ENCODE assay signal across 9 cellular contexts in genomic region chr6:75206338-75207210, GRCh38.
DNase-seq lines count a peak whose midpoint lies in the region; ATAC-seq lines count a peak whose summit lies in the region.
"Had no signal": no experiment of that assay in that cellular context is flagged by ENCODE, and none has a peak within 500 bp of the region (broad histone marks: within the 10 kb centered on the region; RNA-seq: fewer than 3 reads in every experiment).

No MANE protein-coding gene starts in this region.

- H3K9me3 ChIP-seq in iPS-15b (ENCODE audit: control insufficient read depth, insufficient read depth, low read length), result no peaks in the 10 kb centered on the region
- H3K9me3 ChIP-seq: BE2C had no signal

- H3K36me3 ChIP-seq in iPS-15b (ENCODE audit: control insufficient read depth, insufficient read depth, low read length), result no peaks in the 10 kb centered on the region
- H3K36me3 ChIP-seq: BE2C had no signal

- no peaks in the 10 kb centered on the region for H3K36me3 Mint-ChIP-seq in activated naive CD8-positive, alpha-beta T cell treated with anti-CD3 and anti-CD28 coated beads, Interleukin-2, amount 50 U/mL, for 24 hours (ENCODE audit: low read depth)
- H3K36me3 Mint-ChIP-seq in stimulated activated effector memory CD8-positive, alpha-beta T cell treated with anti-CD3 and anti-CD28 coated beads, Interleukin-12 subunit alpha, Interleukin-12 subunit beta, amount 100 ng/mL, for 72 hours, result no peaks in the 10 kb centered on the region

- ATAC-seq in activated naive CD8-positive, alpha-beta T cell treated with anti-CD3 and anti-CD28 coated beads, Interleukin-2, amount 50 U/mL, for 24 hours, result no peak
- ATAC-seq in stimulated activated effector memory CD8-positive, alpha-beta T cell treated with anti-CD3 and anti-CD28 coated beads, Interleukin-12 subunit alpha, Interleukin-12 subunit beta, amount 100 ng/mL, for 72 hours, result no peak
- no peak for ATAC-seq in HG02870 (IDR thresholded peaks at IDR 0.05; ENCODE audit: unreplicated experiment)

- peaks cover 14% of the 10 kb centered on the region for H3K4me1 ChIP-seq in iPS-15b (ENCODE audit: control insufficient read depth, insufficient read depth, low read length)
- H3K4me1 ChIP-seq: BE2C had no signal

- H3K4me3 Mint-ChIP-seq in activated naive CD8-positive, alpha-beta T cell treated with anti-CD3 and anti-CD28 coated beads, Interleukin-2, amount 50 U/mL, for 24 hours, result peak overlapping the region; percentile 55
- H3K4me3 Mint-ChIP-seq in stimulated activated effector memory CD8-positive, alpha-beta T cell treated with anti-CD3 and anti-CD28 coated beads, Interleukin-12 subunit alpha, Interleukin-12 subunit beta, amount 100 ng/mL, for 72 hours, result peak overlapping the region; percentile 62

- H3K9me3 Mint-ChIP-seq in activated naive CD8-positive, alpha-beta T cell treated with anti-CD3 and anti-CD28 coated beads, Interleukin-2, amount 50 U/mL, for 24 hours, result no peaks in the 10 kb centered on the region
- no peaks in the 10 kb centered on the region for H3K9me3 Mint-ChIP-seq in stimulated activated effector memory CD8-positive, alpha-beta T cell treated with anti-CD3 and anti-CD28 coated beads, Interleukin-12 subunit alpha, Interleukin-12 subunit beta, amount 100 ng/mL, for 72 hours

- peaks cover 84% of the 10 kb centered on the region for H3K27me3 ChIP-seq in iPS-15b (ENCODE audit: control insufficient read depth, insufficient read depth, low read length)

- H3K27ac Mint-ChIP-seq in activated naive CD8-positive, alpha-beta T cell treated with anti-CD3 and anti-CD28 coated beads, Interleukin-2, amount 50 U/mL, for 24 hours, result no peak overlapping the region
- peak overlapping the region; percentile 9 for H3K27ac Mint-ChIP-seq in stimulated activated effector memory CD8-positive, alpha-beta T cell treated with anti-CD3 and anti-CD28 coated beads, Interleukin-12 subunit alpha, Interleukin-12 subunit beta, amount 100 ng/mL, for 72 hours

- H3K27me3 Mint-ChIP-seq in activated naive CD8-positive, alpha-beta T cell treated with anti-CD3 and anti-CD28 coated beads, Interleukin-2, amount 50 U/mL, for 24 hours, result peaks cover 83% of the 10 kb centered on the region

- peaks cover 55% of the 10 kb centered on the region for H3K4me1 Mint-ChIP-seq in activated naive CD8-positive, alpha-beta T cell treated with anti-CD3 and anti-CD28 coated beads, Interleukin-2, amount 50 U/mL, for 24 hours
- peaks cover 63% of the 10 kb centered on the region for H3K4me1 Mint-ChIP-seq in stimulated activated effector memory CD8-positive, alpha-beta T cell treated with anti-CD3 and anti-CD28 coated beads, Interleukin-12 subunit alpha, Interleukin-12 subunit beta, amount 100 ng/mL, for 72 hours

- H3K4me3 ChIP-seq in iPS-15b (ENCODE audit: low read depth, low read length), result peak overlapping the region; percentile 53

- DNase-seq in NCI-H524 (lab: John Stamatoyannopoulos, UW) (peak; percentile 18 to 67), NCI-H524 treated with DMSO at 0.1 percent for 48 hours (lab: John Stamatoyannopoulos, UW) (no peak), GM19238 (ENCODE audit: insufficient read length, low spot score) (no peak), NCI-H226 (no peak)
- DNase-seq in activated naive CD8-positive, alpha-beta T cell treated with anti-CD3 and anti-CD28 coated beads, Interleukin-2, amount 50 U/mL, for 24 hours, result peak; percentile 4
- DNase-seq in stimulated activated effector memory CD8-positive, alpha-beta T cell treated with anti-CD3 and anti-CD28 coated beads, Interleukin-12 subunit alpha, Interleukin-12 subunit beta, amount 100 ng/mL, for 72 hours (ENCODE audit: low spot score in 2 of 2), result no peak

- no peak overlapping the region for H3K9ac ChIP-seq in iPS-15b (ENCODE audit: low read depth, low read length)

Comparison
In these comparisons a context has a peak if more than half of its experiments do, and no peak if none do; other contexts are left out.
1. DNase-seq: peak in NCI-H524 (2 of 2) and activated naive CD8-positive, alpha-beta T cell treated with anti-CD3 and anti-CD28 coated beads, Interleukin-2, amount 50 U/mL, for 24 hours (single experiment); none in NCI-H524 treated with DMSO at 0.1 percent for 48 hours (single experiment), stimulated activated effector memory CD8-positive, alpha-beta T cell treated with anti-CD3 and anti-CD28 coated beads, Interleukin-12 subunit alpha, Interleukin-12 subunit beta, amount 100 ng/mL, for 72 hours (0 of 2), GM19238 (single experiment) and NCI-H226 (single experiment).